1 cellular context compared by ENCODE assay signal in genomic region chr13:44301639-44302015, GRCh38.
TF ChIP-seq lines count a peak whose summit lies in the region.

No MANE protein-coding gene starts in this region.

TF ChIP-seq in GM23338, 12 proteins besides CTCF, POLR2A, EP300 and RAD21 (continued from another document):
- TF ChIP-seq ZNF462 (CRISPR knock-in tag; IDR thresholded peaks at IDR 0.05) (no peak), STAT1 (IDR thresholded peaks at IDR 0.05; ENCODE audit: unreplicated experiment) (no peak), ZNF331 (CRISPR knock-in tag; IDR thresholded peaks at IDR 0.05; ENCODE audit: low read depth) (no peak), ZNF114 (CRISPR knock-in tag; IDR thresholded peaks at IDR 0.05) (no peak), NANOG (IDR thresholded peaks at IDR 0.05; ENCODE audit: borderline replicate concordance) (no peak), CREB1 (CRISPR knock-in tag; IDR thresholded peaks at IDR 0.05; ENCODE audit: low read depth) (no peak), POLR2AphosphoS5 (IDR thresholded peaks at IDR 0.05; ENCODE audit: low read depth) (no peak), ETS1 (IDR thresholded peaks at IDR 0.05) (no peak), REST (IDR thresholded peaks at IDR 0.05; ENCODE audit: unreplicated experiment) (no peak), EZH2 (IDR thresholded peaks at IDR 0.05; ENCODE audit: low read depth, unreplicated experiment) (no peak), JUNB (IDR thresholded peaks at IDR 0.05; ENCODE audit: unreplicated experiment) (no peak)
